28 cellular contexts compared by ENCODE assay signal in genomic region chr3:134710313-134710680, GRCh38. TPM values are rescaled to one million over a fixed set of nuclear protein-coding genes. Genes with fewer than 3 reads are reported as not detected.
A peak's percentile ranks its signal among the peaks of the same experiment; 100 is the strongest.
DNase-seq lines count a peak whose midpoint lies in the region; ATAC-seq, FAIRE-seq and TF ChIP-seq lines count a peak whose summit lies in the region.
"Had no signal": no experiment of that assay in that cellular context is flagged by ENCODE, and none has a peak within 500 bp of the region (broad histone marks: within the 10 kb centered on the region; RNA-seq: fewer than 3 reads in every experiment).

No MANE protein-coding gene starts in this region.

- H3K27ac Mint-ChIP-seq in astrocyte (ENCODE audit: unreplicated experiment), result no peak overlapping the region
- peak overlapping the region; percentile 50 for H3K27ac Mint-ChIP-seq in neural crest cell (ENCODE audit: unreplicated experiment)
- H3K27ac Mint-ChIP-seq: CD8-positive, alpha-beta memory T cell had no signal

- no peak overlapping the region for H2AFZ ChIP-seq in astrocyte (ENCODE audit: low read depth, low read length)
- no peak overlapping the region for H2AFZ ChIP-seq in smooth muscle cell (ENCODE audit: low read depth)

- H3K9me3 Mint-ChIP-seq in astrocyte (ENCODE audit: unreplicated experiment) (no peaks in the 10 kb centered on the region), neural crest cell (no peaks in the 10 kb centered on the region)
- H3K9me3 Mint-ChIP-seq: CD8-positive, alpha-beta memory T cell had no signal

- TF ChIP-seq CTCF in cardiac muscle cell (IDR thresholded peaks at IDR 0.05; ENCODE audit: low read depth, low read length), result no peak
- TF ChIP-seq CTCF in astrocyte (IDR thresholded peaks at IDR 0.05; ENCODE audit: insufficient read depth, low read depth, low read length), result no peak
- TF ChIP-seq CTCF in neural crest cell (conservative IDR thresholded peaks at IDR 0.05), result no peak
- TF ChIP-seq CTCF in smooth muscle cell (IDR thresholded peaks at IDR 0.05; ENCODE audit: borderline replicate concordance, insufficient read depth, poor library complexity, severe bottlenecking), result no peak
- no peak for TF ChIP-seq CTCF in body of pancreas (IDR thresholded peaks at IDR 0.05)

- no peak for DNase-seq in cardiac muscle cell (ENCODE audit: low read depth in 1 of 2, low spot score in 1 of 2)
- DNase-seq in Right ventricle myocardium superior, result no peak
- no peak for DNase-seq in astrocyte (ENCODE audit: low read depth)
- no peak for DNase-seq in neural crest cell (ENCODE audit: low read depth, low spot score)
- DNase-seq in smooth muscle cell (lab: John Stamatoyannopoulos, UW; ENCODE audit: unreplicated experiment), result no peak
- DNase-seq in body of pancreas, result no peak
- DNase-seq in GOT3 (lab: John Stamatoyannopoulos, UW), result no peak
- DNase-seq in SK-N-DZ (ENCODE audit: low spot score), result no peak
- DNase-seq: 8988T; Calu3; CD8-positive, alpha-beta memory T cell; DMS153; H7; KG1; NCI-H1105; NCI-H146; NCI-H2029; NCI-H2227 treated with DMSO at 0.1 percent for 48 hours; NCI-H510A treated with DMSO at 0.1 percent for 48 hours; NCI-H748 treated with DMSO at 0.1 percent for 48 hours; SIG-M5 had no signal

- no peak for FAIRE-seq in astrocyte (lab: Jason Lieb, UNC)
- FAIRE-seq: GM12892, HepG2 had no signal

- H3K27ac ChIP-seq in cardiac muscle cell (peak overlapping the region; percentile 60), astrocyte (ENCODE audit: low read depth, low read length) (peak overlapping the region; percentile 94), smooth muscle cell (ENCODE audit: low read depth) (peak overlapping the region; percentile 97), body of pancreas (no peak overlapping the region)
- H3K27ac ChIP-seq: C4-2B, HL-60, RWPE1 had no signal

- no peak for TF ChIP-seq POLR2A in body of pancreas (IDR thresholded peaks at IDR 0.05)

- intact Hi-C loops in Right ventricle myocardium superior (cut with DNase I), result no loop called here
- intact Hi-C loops in body of pancreas (cut with DNase I), result no loop called here

- 83% methylated on average over 6 of the region's 6 CpGs for WGBS in smooth muscle cell (ENCODE audit: low lambda C conversion rate)
- WGBS in body of pancreas, 2 donors, result 64 to 68% methylated on average over 6 of the region's 6 CpGs

- H3K4me3 ChIP-seq in cardiac muscle cell (no peak overlapping the region), astrocyte (ENCODE audit: insufficient read depth, low read depth, low read length) (no peak overlapping the region), smooth muscle cell (no peak overlapping the region), body of pancreas (no peak overlapping the region)

- H3K4me2 ChIP-seq in astrocyte (ENCODE audit: low read length) (no peak overlapping the region), smooth muscle cell (no peak overlapping the region)

- no peak for ATAC-seq in Right ventricle myocardium superior (ENCODE audit: poor library complexity)
- ATAC-seq in body of pancreas, result no peak
- ATAC-seq: HepG2 had no signal

- H3K36me3 ChIP-seq in cardiac muscle cell (no peaks in the 10 kb centered on the region), astrocyte (ENCODE audit: insufficient read depth, low read length) (no peaks in the 10 kb centered on the region), smooth muscle cell (ENCODE audit: low read depth) (no peaks in the 10 kb centered on the region), body of pancreas (replicated peaks in 1 of 2; ENCODE audit: insufficient read depth in 1 of 2, low read depth in 2 of 2) (no peaks in the 10 kb centered on the region)

- peaks cover 15% of the 10 kb centered on the region for H3K27me3 Mint-ChIP-seq in astrocyte (ENCODE audit: low read depth, unreplicated experiment)
- H3K27me3 Mint-ChIP-seq in neural crest cell (ENCODE audit: low read depth), result no peaks in the 10 kb centered on the region

- H3K4me3 Mint-ChIP-seq in astrocyte (ENCODE audit: unreplicated experiment), result no peak overlapping the region
- no peak overlapping the region for H3K4me3 Mint-ChIP-seq in neural crest cell
- H3K4me3 Mint-ChIP-seq: CD8-positive, alpha-beta memory T cell had no signal

- H3K4me1 Mint-ChIP-seq in astrocyte (ENCODE audit: low read depth, unreplicated experiment), result peaks cover 23% of the 10 kb centered on the region
- peaks cover 20% of the 10 kb centered on the region for H3K4me1 Mint-ChIP-seq in neural crest cell
- H3K4me1 Mint-ChIP-seq: CD8-positive, alpha-beta memory T cell had no signal

- H3K79me2 ChIP-seq in astrocyte (ENCODE audit: insufficient read depth, low read length), result no peaks in the 10 kb centered on the region
- no peaks in the 10 kb centered on the region for H3K79me2 ChIP-seq in smooth muscle cell (ENCODE audit: low read depth)

- H3K27me3 ChIP-seq in cardiac muscle cell, result no peaks in the 10 kb centered on the region
- no peaks in the 10 kb centered on the region for H3K27me3 ChIP-seq in astrocyte (ENCODE audit: insufficient read depth, low read length)
- H3K27me3 ChIP-seq in smooth muscle cell (ENCODE audit: low read depth), result no peaks in the 10 kb centered on the region
- no peaks in the 10 kb centered on the region for H3K27me3 ChIP-seq in body of pancreas

- H3F3A ChIP-seq in smooth muscle cell (ENCODE audit: low read depth), result peaks cover 8% of the 10 kb centered on the region

- H4K20me1 ChIP-seq in astrocyte (ENCODE audit: insufficient read depth, low read length), result no peaks in the 10 kb centered on the region
- no peaks in the 10 kb centered on the region for H4K20me1 ChIP-seq in smooth muscle cell (ENCODE audit: low read depth)

- H3K4me1 ChIP-seq in cardiac muscle cell (ENCODE audit: low read depth) (peaks cover 8% of the 10 kb centered on the region), astrocyte (ENCODE audit: insufficient read depth, low read length) (peaks cover 27% of the 10 kb centered on the region), smooth muscle cell (ENCODE audit: low read depth) (no peaks in the 10 kb centered on the region), body of pancreas (no peaks in the 10 kb centered on the region)

- H3K36me3 Mint-ChIP-seq in astrocyte (ENCODE audit: low read depth, unreplicated experiment), result no peaks in the 10 kb centered on the region
- no peaks in the 10 kb centered on the region for H3K36me3 Mint-ChIP-seq in neural crest cell (ENCODE audit: low read depth)
- H3K36me3 Mint-ChIP-seq: CD8-positive, alpha-beta memory T cell had no signal

- H3K9me3 ChIP-seq in cardiac muscle cell (ENCODE audit: low read depth), result no peaks in the 10 kb centered on the region
- no peaks in the 10 kb centered on the region for H3K9me3 ChIP-seq in astrocyte (ENCODE audit: insufficient read depth, low read depth, low read length)
- no peaks in the 10 kb centered on the region for H3K9me3 ChIP-seq in smooth muscle cell (replicated peaks; ENCODE audit: low read depth)
- H3K9me3 ChIP-seq in body of pancreas, result no peaks in the 10 kb centered on the region

- no peak overlapping the region for H3K9ac ChIP-seq in astrocyte (ENCODE audit: low read length)
- H3K9ac ChIP-seq in smooth muscle cell (ENCODE audit: low read depth), result no peak overlapping the region

RNA-seq across cellular contexts. Expression of gene KY, which starts 59.5 kb away (rescaled TPM):
- total RNA-seq in cardiac muscle cell (0.46 and 1.2 TPM in 2 replicates), Right ventricle myocardium superior (13.7 TPM), astrocyte (0.11 TPM in 1 of 2 replicates, not detected in the other), neural crest cell (0.33 and 0.52 TPM in 2 replicates), smooth muscle cell (0.09 TPM in 2 replicates), body of pancreas (under 1 TPM in 1 of 2 donors, not detected in 1; 0.26 TPM)
- polyA plus RNA-seq in cardiac muscle cell (0.35 and 1.1 TPM in 2 replicates), smooth muscle cell (0.07 and 0.08 TPM in 2 replicates)
- 0.40 TPM in 1 of 2 replicates, not detected in the other for polyA plus RNA-seq in SK-N-DZ (2014; cell fraction: cytosol; rRNA removed)
- 0.64 and 0.65 TPM in 2 replicates for polyA plus RNA-seq in SK-N-DZ (2014; cell fraction: nucleus; rRNA removed)
- total RNA-seq: Calu3; CD8-positive, alpha-beta memory T cell; G401; HepG2; HT-29 had no signal
- polyA plus RNA-seq: HepG2 had no signal

Comparison
In these comparisons a context has a peak if more than half of its experiments do, and no peak if none do; other contexts are left out.
1. H3K27ac ChIP-seq: peak in cardiac muscle cell (single experiment), astrocyte (single experiment) and smooth muscle cell (single experiment); none in body of pancreas (0 of 4).